In the genomic region with DNA sequence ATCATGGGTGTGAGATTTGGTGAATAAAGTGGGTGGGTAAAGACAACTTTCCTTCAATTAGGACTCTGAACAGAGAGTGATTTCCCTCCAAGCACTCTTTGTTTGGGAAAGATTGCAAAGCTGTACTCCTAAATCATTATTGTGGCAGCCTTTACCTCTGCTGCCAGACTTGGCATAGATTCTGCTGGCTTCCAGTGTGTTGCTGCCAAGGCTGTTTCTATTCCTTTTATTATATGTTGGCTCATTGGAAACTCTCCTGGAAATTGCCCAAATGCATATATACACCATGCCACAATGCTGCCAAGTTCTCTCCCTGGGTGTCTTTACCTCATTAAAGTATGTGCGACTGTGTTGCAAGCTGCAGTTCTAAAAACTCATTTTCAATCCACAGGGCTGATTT, we compare ENCODE assay signal across 28 cellular contexts.
DNase-seq lines count a peak whose midpoint lies in the region; ATAC-seq and TF ChIP-seq lines count a peak whose summit lies in the region.
"Had no signal": no experiment of that assay in that cellular context is flagged by ENCODE, and none has a peak within 500 bp of the region (broad histone marks: within the 10 kb centered on the region; RNA-seq: fewer than 3 reads in every experiment).

No MANE protein-coding gene starts in this region.

- no peaks in the 10 kb centered on the region for H3K9me3 ChIP-seq in transverse colon
- H3K9me3 ChIP-seq: esophagus squamous epithelium, Peyer's patch had no signal

- in situ Hi-C loops in transverse colon (cut with MboI; ENCODE audit: low pct_ligation_motif_present in 1 of 4, low pct_unique_long_range_greater_than_20kb in 1 of 4, low sequenced_read_pairs in 3 of 4) = no loop called here

- intact Hi-C loops in transverse colon (cut with DNase I; ENCODE audit: low total_unique reads) = no loop called here

- TF ChIP-seq EP300 in transverse colon (IDR thresholded peaks at IDR 0.05; ENCODE audit: low read depth) = no peak

- DNase-seq in NCI-H1105 (lab: John Stamatoyannopoulos, UW) (peak; percentile 93), NCI-H345 treated with DMSO at 0.1 percent for 48 hours (lab: John Stamatoyannopoulos, UW; ENCODE audit: unreplicated experiment) (peak; percentile 60), transverse colon (peak; percentile 23), endothelial cell (ENCODE audit: low spot score) (no peak), NCI-H82 treated with DMSO at 0.1 percent for 48 hours (lab: John Stamatoyannopoulos, UW; ENCODE audit: unreplicated experiment) (no peak)
- DNase-seq in activated CD8-positive, alpha-beta memory T cell treated with anti-CD3 and anti-CD28 coated beads, Interleukin-2, amount 50 U/mL, for 48 hours = no peak
- DNase-seq: activated CD4-positive, alpha-beta memory T cell treated with anti-CD3 and anti-CD28 coated beads for 36 hours; activated CD8-positive, alpha-beta memory T cell treated with anti-CD3 and anti-CD28 coated beads, Interleukin-2, amount 50 U/mL, for 4 hours; central memory CD4-positive, alpha-beta T cell; DMS79; esophagus squamous epithelium; foreskin melanocyte; GF-D8; KBM-7; mesenchymal stem cell; MV-4-11; NCI-H2029; NCI-H524; Peyer's patch; SIG-M5; stimulated activated CD4-positive, alpha-beta T cell treated with anti-CD3 and anti-CD28 coated beads, Interleukin-12 subunit alpha, Interleukin-12 subunit beta, amount 100 ng/mL, for 4 hours; stimulated activated CD4-positive, alpha-beta T cell treated with anti-CD3 and anti-CD28 coated beads, Interleukin-4, amount 100 ng/mL, for 1 hour; T-cell had no signal

- no peaks in the 10 kb centered on the region for H3K36me3 ChIP-seq in transverse colon
- H3K36me3 ChIP-seq: esophagus squamous epithelium, Peyer's patch had no signal

- H3K27ac Mint-ChIP-seq in endothelial cell (ENCODE audit: unreplicated experiment) = no peak overlapping the region
- H3K27ac Mint-ChIP-seq: activated CD4-positive, alpha-beta memory T cell treated with anti-CD3 and anti-CD28 coated beads for 36 hours; activated naive CD4-positive, alpha-beta T cell treated with anti-CD3 and anti-CD28 coated beads, Interleukin-2, amount 50 U/mL, for 24 hours; progenitor cell of endocrine pancreas; T-cell had no signal

- H3K27me3 Mint-ChIP-seq in endothelial cell (ENCODE audit: unreplicated experiment) = no peaks in the 10 kb centered on the region
- H3K27me3 Mint-ChIP-seq: activated CD4-positive, alpha-beta memory T cell treated with anti-CD3 and anti-CD28 coated beads for 36 hours; activated naive CD4-positive, alpha-beta T cell treated with anti-CD3 and anti-CD28 coated beads, Interleukin-2, amount 50 U/mL, for 24 hours; progenitor cell of endocrine pancreas; T-cell had no signal

- TF ChIP-seq CTCF in transverse colon (IDR thresholded peaks at IDR 0.05) (no peak), endothelial cell (IDR thresholded peaks at IDR 0.05; ENCODE audit: unreplicated experiment) (no peak)

- peak; percentile 67 for ATAC-seq in esophagus mucosa
- ATAC-seq: sciatic nerve had no signal

- H3K36me3 Mint-ChIP-seq in endothelial cell (ENCODE audit: low read depth, unreplicated experiment) = no peaks in the 10 kb centered on the region
- H3K36me3 Mint-ChIP-seq: activated CD4-positive, alpha-beta memory T cell treated with anti-CD3 and anti-CD28 coated beads for 36 hours; activated naive CD4-positive, alpha-beta T cell treated with anti-CD3 and anti-CD28 coated beads, Interleukin-2, amount 50 U/mL, for 24 hours; T-cell had no signal

- H3K27me3 ChIP-seq in transverse colon = no peaks in the 10 kb centered on the region
- H3K27me3 ChIP-seq: esophagus squamous epithelium, Peyer's patch had no signal

- no peaks in the 10 kb centered on the region for H3K4me1 Mint-ChIP-seq in endothelial cell (ENCODE audit: unreplicated experiment)
- H3K4me1 Mint-ChIP-seq: activated naive CD4-positive, alpha-beta T cell treated with anti-CD3 and anti-CD28 coated beads, Interleukin-2, amount 50 U/mL, for 24 hours; T-cell had no signal

- peaks cover 0 to 6% (median 0%) of the 10 kb centered on the region in 4 donors for H3K4me1 ChIP-seq in transverse colon
- H3K4me1 ChIP-seq: Peyer's patch had no signal

- H3K4me3 ChIP-seq in transverse colon = no peak overlapping the region
- H3K4me3 ChIP-seq: esophagus squamous epithelium, Peyer's patch had no signal

- H3K27ac ChIP-seq in transverse colon = peak overlapping the region in 1 of 4 donors; percentile 7
- H3K27ac ChIP-seq: C4-2B, Peyer's patch had no signal

- 50 to 53% methylated on average over 1 of the region's 1 CpG for WGBS in transverse colon (ENCODE audit: low coverage in 1 of 2), 2 donors

- H3K4me3 Mint-ChIP-seq in endothelial cell (ENCODE audit: unreplicated experiment) = no peak overlapping the region
- H3K4me3 Mint-ChIP-seq: activated CD4-positive, alpha-beta memory T cell treated with anti-CD3 and anti-CD28 coated beads for 36 hours; activated naive CD4-positive, alpha-beta T cell treated with anti-CD3 and anti-CD28 coated beads, Interleukin-2, amount 50 U/mL, for 24 hours; T-cell had no signal

- TF ChIP-seq POLR2A in transverse colon (IDR thresholded peaks at IDR 0.05) = no peak

- H3K9me3 Mint-ChIP-seq in endothelial cell (ENCODE audit: unreplicated experiment) = no peaks in the 10 kb centered on the region
- H3K9me3 Mint-ChIP-seq: activated CD4-positive, alpha-beta memory T cell treated with anti-CD3 and anti-CD28 coated beads for 36 hours; activated naive CD4-positive, alpha-beta T cell treated with anti-CD3 and anti-CD28 coated beads, Interleukin-2, amount 50 U/mL, for 24 hours had no signal

Comparison
In these comparisons a context has a peak if more than half of its experiments do, and no peak if none do; other contexts are left out.
1. DNase-seq: peak in NCI-H1105 (single experiment), NCI-H345 treated with DMSO at 0.1 percent for 48 hours (single experiment) and transverse colon (single experiment); none in activated CD8-positive, alpha-beta memory T cell treated with anti-CD3 and anti-CD28 coated beads, Interleukin-2, amount 50 U/mL, for 48 hours (single experiment), endothelial cell (single experiment) and NCI-H82 treated with DMSO at 0.1 percent for 48 hours (single experiment).